14 cellular contexts compared by ENCODE assay signal in genomic region chr5:139470821-139471300, GRCh38. TPM values are rescaled to one million over a fixed set of nuclear protein-coding genes. Genes with fewer than 3 reads are reported as not detected.
A peak's percentile ranks its signal among the peaks of the same experiment; 100 is the strongest.
DNase-seq lines count a peak whose midpoint lies in the region; ATAC-seq, FAIRE-seq and TF ChIP-seq lines count a peak whose summit lies in the region.
"Had no signal": no experiment of that assay in that cellular context is flagged by ENCODE, and none has a peak within 500 bp of the region (broad histone marks: within the 10 kb centered on the region; RNA-seq: fewer than 3 reads in every experiment).

Gene SMIM33 (plus strand): TSS chr5:139471004. CDS start chr5:139471122, 118 bp downstream.

- no peaks in the 10 kb centered on the region for H3K79me2 ChIP-seq in neural progenitor cell (ENCODE audit: low read depth)

- no peaks in the 10 kb centered on the region for H3K36me3 Mint-ChIP-seq in neural progenitor cell

- intact Hi-C loops in posterior vena cava (cut with DNase I) = no loop called here

- H4K20me1 ChIP-seq in neural progenitor cell (ENCODE audit: low read depth) = no peaks in the 10 kb centered on the region

- H3F3A ChIP-seq in neural progenitor cell (ENCODE audit: low read depth) = peaks cover 29% of the 10 kb centered on the region

- H3K9me3 Mint-ChIP-seq in neural progenitor cell = no peaks in the 10 kb centered on the region

- no peak for FAIRE-seq in frontal cortex (lab: Jason Lieb, UNC)
- FAIRE-seq: bronchial epithelial cell, G401.6, pancreas had no signal

- no peak within 1 kb of the TSS for H3K9ac ChIP-seq in neural progenitor cell

- peak; percentile 59 for ATAC-seq in GM18909 (IDR thresholded peaks at IDR 0.05; ENCODE audit: poor library complexity, unreplicated experiment)

- peaks cover 10% of the 10 kb centered on the region for H3K27me3 Mint-ChIP-seq in neural progenitor cell (ENCODE audit: insufficient read depth, low read depth)

- no peaks in the 10 kb centered on the region for H3K36me3 ChIP-seq in neural progenitor cell
- H3K36me3 ChIP-seq: pancreas had no signal

- peak within 1 kb of the TSS; percentile 58 for H3K4me2 ChIP-seq in neural progenitor cell

- DNase-seq in SKM-1 (lab: John Stamatoyannopoulos, UW; ENCODE audit: unreplicated experiment) (peak; percentile 60), neural progenitor cell (ENCODE audit: low spot score) (no peak), frontal cortex (ENCODE audit: low spot score in 2 of 2) (no peak), posterior vena cava (ENCODE audit: low spot score) (no peak), mesenteric fat pad (ENCODE audit: low spot score) (no peak), NCI-H1105 treated with DMSO at 0.1 percent for 48 hours (lab: John Stamatoyannopoulos, UW) (no peak)
- peak; percentile 37 for DNase-seq in activated naive CD4-positive, alpha-beta T cell treated with anti-CD3 and anti-CD28 coated beads, Interleukin-2, amount 50 U/mL, for 16 hours
- DNase-seq: NCI-H1417, pancreas, T-helper 9 cell had no signal

- peaks cover 29% of the 10 kb centered on the region for H3K4me1 ChIP-seq in neural progenitor cell
- H3K4me1 ChIP-seq: pancreas had no signal

- H3K4me1 Mint-ChIP-seq in neural progenitor cell = peaks cover 31% of the 10 kb centered on the region

- H3K9me3 ChIP-seq in neural progenitor cell (ENCODE audit: low read depth) = no peaks in the 10 kb centered on the region
- H3K9me3 ChIP-seq: heart left ventricle, pancreas had no signal

- TF ChIP-seq CTCF in neural progenitor cell (IDR thresholded peaks at IDR 0.05) = no peak

- H3K27ac Mint-ChIP-seq in neural progenitor cell = peak within 1 kb of the TSS; percentile 60

- no peak within 1 kb of the TSS for H3K27ac ChIP-seq in neural progenitor cell
- H3K27ac ChIP-seq: pancreas had no signal

- H3K4me3 Mint-ChIP-seq in neural progenitor cell = no peak within 1 kb of the TSS

- H3K4me3 ChIP-seq in neural progenitor cell = no peak within 1 kb of the TSS
- H3K4me3 ChIP-seq: pancreas had no signal

- H3K27me3 ChIP-seq in neural progenitor cell = no peaks in the 10 kb centered on the region
- H3K27me3 ChIP-seq: heart left ventricle, pancreas had no signal

- peak within 1 kb of the TSS; percentile 89 for H2AFZ ChIP-seq in neural progenitor cell (replicated peaks)

RNA-seq across cellular contexts. Expression of gene SMIM33, which starts in this region (rescaled TPM):
- total RNA-seq in neural progenitor cell (ENCODE audit: low replicate concordance) = not detected in 2 replicates
- total RNA-seq in frontal cortex = not detected
- not detected for total RNA-seq in posterior vena cava
- total RNA-seq in mesenteric fat pad = not detected
- total RNA-seq: bronchial epithelial cell, pancreas had no signal

Comparison
In these comparisons a context has a peak if more than half of its experiments do, and no peak if none do; other contexts are left out.
1. DNase-seq: peak in SKM-1 (single experiment) and activated naive CD4-positive, alpha-beta T cell treated with anti-CD3 and anti-CD28 coated beads, Interleukin-2, amount 50 U/mL, for 16 hours (single experiment); none in neural progenitor cell (single experiment), frontal cortex (0 of 2), posterior vena cava (single experiment), mesenteric fat pad (single experiment) and NCI-H1105 treated with DMSO at 0.1 percent for 48 hours (single experiment).